28 cellular contexts compared by ENCODE assay signal in genomic region chr22:48734961-48735360, GRCh38.
"Had no signal": no experiment of that assay in that cellular context is flagged by ENCODE, and none has a peak within 500 bp of the region (broad histone marks: within the 10 kb centered on the region; RNA-seq: fewer than 3 reads in every experiment).

No MANE protein-coding gene starts in this region.

- H3K27ac Mint-ChIP-seq: effector memory CD8-positive, alpha-beta T cell; immature natural killer cell; natural killer cell; stimulated activated effector memory CD8-positive, alpha-beta T cell treated with anti-CD3 and anti-CD28 coated beads, Interleukin-12 subunit alpha, Interleukin-12 subunit beta, amount 100 ng/mL, for 72 hours had no signal

- H3K9ac ChIP-seq: parathyroid adenoma had no signal

- H3K4me3 ChIP-seq: esophagus squamous epithelium, left ventricle myocardium inferior, lower lobe of right lung, prostate gland, right atrium auricular region, smooth muscle cell, stomach, testis, tibial nerve had no signal

- H3K27me3 ChIP-seq: esophagus squamous epithelium, neutrophil, right atrium auricular region, stomach, testis, tibial nerve had no signal

- H3K79me2 ChIP-seq: parathyroid adenoma had no signal

- H3K4me1 Mint-ChIP-seq: immature natural killer cell; natural killer cell; stimulated activated effector memory CD8-positive, alpha-beta T cell treated with anti-CD3 and anti-CD28 coated beads, Interleukin-12 subunit alpha, Interleukin-12 subunit beta, amount 100 ng/mL, for 72 hours had no signal

- H3K4me2 ChIP-seq: smooth muscle cell had no signal

- H2AFZ ChIP-seq: parathyroid adenoma had no signal

- H3K36me3 Mint-ChIP-seq: immature natural killer cell; natural killer cell; stimulated activated effector memory CD8-positive, alpha-beta T cell treated with anti-CD3 and anti-CD28 coated beads, Interleukin-12 subunit alpha, Interleukin-12 subunit beta, amount 100 ng/mL, for 72 hours had no signal

- H3K9me3 Mint-ChIP-seq: effector memory CD8-positive, alpha-beta T cell; immature natural killer cell; natural killer cell; stimulated activated effector memory CD8-positive, alpha-beta T cell treated with anti-CD3 and anti-CD28 coated beads, Interleukin-12 subunit alpha, Interleukin-12 subunit beta, amount 100 ng/mL, for 72 hours had no signal

- ATAC-seq: effector memory CD8-positive, alpha-beta T cell; left colon; lower lobe of right lung; natural killer cell; sciatic nerve; stimulated activated effector memory CD8-positive, alpha-beta T cell treated with anti-CD3 and anti-CD28 coated beads, Interleukin-12 subunit alpha, Interleukin-12 subunit beta, amount 100 ng/mL, for 72 hours had no signal

- H3K4me3 Mint-ChIP-seq: effector memory CD8-positive, alpha-beta T cell; immature natural killer cell; natural killer cell; stimulated activated effector memory CD8-positive, alpha-beta T cell treated with anti-CD3 and anti-CD28 coated beads, Interleukin-12 subunit alpha, Interleukin-12 subunit beta, amount 100 ng/mL, for 72 hours had no signal

- H3K4me1 ChIP-seq: esophagus squamous epithelium, left ventricle myocardium inferior, lower lobe of right lung, parathyroid adenoma, prostate gland, right atrium auricular region, stomach, testis, tibial nerve had no signal

- FAIRE-seq: endometrium had no signal

- DNase-seq: cortex of kidney; effector memory CD8-positive, alpha-beta T cell; erythroblast; esophagus squamous epithelium; foreskin melanocyte; glutamatergic neuron; hypothalamus; immature natural killer cell; islet precursor cell; kidney glomerular epithelial cell; left colon; left ventricle myocardium inferior; natural killer cell; stimulated activated CD4-positive, alpha-beta T cell treated with anti-CD3 and anti-CD28 coated beads, Interleukin-2, amount 100 ng/mL, for 24 hours; stimulated activated CD4-positive, alpha-beta T cell treated with anti-CD3 and anti-CD28 coated beads, Interleukin-4, amount 100 ng/mL, for 24 hours; stimulated activated naive CD4-positive, alpha-beta T cell treated with Interleukin-2 at 50 U/mL for 16 hours; stomach; testis had no signal

- H3K9me3 ChIP-seq: esophagus squamous epithelium, lower lobe of right lung, neutrophil, prostate gland, right atrium auricular region, testis had no signal

- H3K27ac ChIP-seq: esophagus squamous epithelium, left ventricle myocardium inferior, lower lobe of right lung, neutrophil, parathyroid adenoma, prostate gland, right atrium auricular region, stomach, testis, tibial nerve had no signal

- H3K36me3 ChIP-seq: esophagus squamous epithelium, left ventricle myocardium inferior, lower lobe of right lung, neutrophil, prostate gland, right atrium auricular region, stomach had no signal
